In the genomic region with DNA sequence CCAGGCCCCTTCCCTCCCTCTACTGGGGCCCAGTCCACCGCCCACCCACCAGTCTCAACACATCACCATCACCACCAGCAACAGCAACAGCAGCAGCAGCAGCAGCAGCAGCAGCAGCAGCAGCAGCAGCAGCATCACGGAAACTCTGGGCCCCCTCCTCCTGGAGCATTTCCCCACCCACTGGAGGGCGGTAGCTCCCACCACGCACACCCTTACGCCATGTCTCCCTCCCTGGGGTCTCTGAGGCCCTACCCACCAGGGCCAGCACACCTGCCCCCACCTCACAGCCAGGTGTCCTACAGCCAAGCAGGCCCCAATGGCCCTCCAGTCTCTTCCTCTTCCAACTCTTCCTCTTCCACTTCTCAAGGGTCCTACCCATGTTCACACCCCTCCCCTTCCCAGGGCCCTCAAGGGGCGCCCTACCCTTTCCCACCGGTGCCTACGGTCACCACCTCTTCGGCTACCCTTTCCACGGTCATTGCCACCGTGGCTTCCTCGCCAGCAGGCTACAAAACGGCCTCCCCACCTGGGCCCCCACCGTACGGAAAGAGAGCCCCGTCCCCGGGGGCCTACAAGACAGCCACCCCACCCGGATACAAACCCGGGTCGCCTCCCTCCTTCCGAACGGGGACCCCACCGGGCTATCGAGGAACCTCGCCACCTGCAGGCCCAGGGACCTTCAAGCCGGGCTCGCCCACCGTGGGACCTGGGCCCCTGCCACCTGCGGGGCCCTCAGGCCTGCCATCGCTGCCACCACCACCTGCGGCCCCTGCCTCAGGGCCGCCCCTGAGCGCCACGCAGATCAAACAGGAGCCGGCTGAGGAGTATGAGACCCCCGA, we compare ENCODE assay signal across 1 cellular context.
TF ChIP-seq lines count a peak whose summit lies in the region.

No MANE protein-coding gene starts in this region.

TF ChIP-seq in HEK293, 187 proteins besides CTCF, POLR2A, EP300 and RAD21 (continued from another document and continues in another):
- TF ChIP-seq, protein P1, sequence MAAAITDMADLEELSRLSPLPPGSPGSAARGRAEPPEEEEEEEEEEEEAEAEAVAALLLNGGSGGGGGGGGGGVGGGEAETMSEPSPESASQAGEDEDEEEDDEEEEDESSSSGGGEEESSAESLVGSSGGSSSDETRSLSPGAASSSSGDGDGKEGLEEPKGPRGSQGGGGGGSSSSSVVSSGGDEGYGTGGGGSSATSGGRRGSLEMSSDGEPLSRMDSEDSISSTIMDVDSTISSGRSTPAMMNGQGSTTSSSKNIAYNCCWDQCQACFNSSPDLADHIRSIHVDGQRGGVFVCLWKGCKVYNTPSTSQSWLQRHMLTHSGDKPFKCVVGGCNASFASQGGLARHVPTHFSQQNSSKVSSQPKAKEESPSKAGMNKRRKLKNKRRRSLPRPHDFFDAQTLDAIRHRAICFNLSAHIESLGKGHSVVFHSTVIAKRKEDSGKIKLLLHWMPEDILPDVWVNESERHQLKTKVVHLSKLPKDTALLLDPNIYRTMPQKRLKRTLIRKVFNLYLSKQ (tag by site-specific recombination; IDR thresholded peaks at IDR 0.05; ENCODE audit: borderline replicate concordance), result no peak
- TF ChIP-seq ZNF354C (tag by site-specific recombination; IDR thresholded peaks at IDR 0.05; ENCODE audit: borderline replicate concordance, low read depth) (no peak), ZBTB8A (tag by site-specific recombination; IDR thresholded peaks at IDR 0.05) (peak; percentile 57), ZBTB48 (tag by site-specific recombination; IDR thresholded peaks at IDR 0.05) (0 out of 2 replicates have a peak, but pooled peaks have one; percentile 42), WT1 (tag by site-specific recombination; IDR thresholded peaks at IDR 0.05) (peak; percentile 46), ZBTB1 (tag by site-specific recombination; IDR thresholded peaks at IDR 0.05) (0 out of 2 replicates have a peak, but pooled peaks have one; percentile 9), ZBTB20 (tag by site-specific recombination; IDR thresholded peaks at IDR 0.05) (peak; percentile 35; the same call in 1 of the 2 replicates), ZNF423 (tag by site-specific recombination; IDR thresholded peaks at IDR 0.05) (no peak), ZNF138 (tag by site-specific recombination; IDR thresholded peaks at IDR 0.05; ENCODE audit: borderline replicate concordance) (no peak), ZNF837 (tag by site-specific recombination; IDR thresholded peaks at IDR 0.05) (no peak), ZNF792 (tag by site-specific recombination; IDR thresholded peaks at IDR 0.05) (peak; percentile 45; the same call in 1 of the 2 replicates), HOXC10 (CRISPR knock-in tag; IDR thresholded peaks at IDR 0.05) (no peak), TRIM28 (IDR thresholded peaks at IDR 0.05; ENCODE audit: borderline replicate concordance, low read length) (no peak), ZNF521 (tag by site-specific recombination; IDR thresholded peaks at IDR 0.05) (no peak), ZNF776 (tag by site-specific recombination; IDR thresholded peaks at IDR 0.05; ENCODE audit: borderline replicate concordance) (no peak), REPIN1 (tag by site-specific recombination; IDR thresholded peaks at IDR 0.05; ENCODE audit: low read depth) (no peak), ZNF239 (tag by site-specific recombination; IDR thresholded peaks at IDR 0.05) (no peak), ZNF660 (tag by site-specific recombination; IDR thresholded peaks at IDR 0.05) (no peak), ZNF366 (tag by site-specific recombination; conservative IDR thresholded peaks at IDR 0.05) (no peak), MEIS1 (CRISPR knock-in tag; IDR thresholded peaks at IDR 0.05; ENCODE audit: borderline replicate concordance) (no peak), ZFP37 (tag by site-specific recombination; IDR thresholded peaks at IDR 0.05) (no peak), ZNF140 (tag by site-specific recombination; IDR thresholded peaks at IDR 0.05) (no peak), ZEB2 (tag by site-specific recombination; IDR thresholded peaks at IDR 0.05) (peak; percentile 93), SP2 (tag by site-specific recombination; IDR thresholded peaks at IDR 0.05) (peak; percentile 84)
- TF ChIP-seq, protein P2, sequence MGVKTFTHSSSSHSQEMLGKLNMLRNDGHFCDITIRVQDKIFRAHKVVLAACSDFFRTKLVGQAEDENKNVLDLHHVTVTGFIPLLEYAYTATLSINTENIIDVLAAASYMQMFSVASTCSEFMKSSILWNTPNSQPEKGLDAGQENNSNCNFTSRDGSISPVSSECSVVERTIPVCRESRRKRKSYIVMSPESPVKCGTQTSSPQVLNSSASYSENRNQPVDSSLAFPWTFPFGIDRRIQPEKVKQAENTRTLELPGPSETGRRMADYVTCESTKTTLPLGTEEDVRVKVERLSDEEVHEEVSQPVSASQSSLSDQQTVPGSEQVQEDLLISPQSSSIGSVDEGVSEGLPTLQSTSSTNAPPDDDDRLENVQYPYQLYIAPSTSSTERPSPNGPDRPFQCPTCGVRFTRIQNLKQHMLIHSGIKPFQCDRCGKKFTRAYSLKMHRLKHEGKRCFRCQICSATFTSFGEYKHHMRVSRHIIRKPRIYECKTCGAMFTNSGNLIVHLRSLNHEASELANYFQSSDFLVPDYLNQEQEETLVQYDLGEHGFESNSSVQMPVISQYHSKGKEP (tag by site-specific recombination; IDR thresholded peaks at IDR 0.05), result peak; percentile 100
- TF ChIP-seq, protein P3, sequence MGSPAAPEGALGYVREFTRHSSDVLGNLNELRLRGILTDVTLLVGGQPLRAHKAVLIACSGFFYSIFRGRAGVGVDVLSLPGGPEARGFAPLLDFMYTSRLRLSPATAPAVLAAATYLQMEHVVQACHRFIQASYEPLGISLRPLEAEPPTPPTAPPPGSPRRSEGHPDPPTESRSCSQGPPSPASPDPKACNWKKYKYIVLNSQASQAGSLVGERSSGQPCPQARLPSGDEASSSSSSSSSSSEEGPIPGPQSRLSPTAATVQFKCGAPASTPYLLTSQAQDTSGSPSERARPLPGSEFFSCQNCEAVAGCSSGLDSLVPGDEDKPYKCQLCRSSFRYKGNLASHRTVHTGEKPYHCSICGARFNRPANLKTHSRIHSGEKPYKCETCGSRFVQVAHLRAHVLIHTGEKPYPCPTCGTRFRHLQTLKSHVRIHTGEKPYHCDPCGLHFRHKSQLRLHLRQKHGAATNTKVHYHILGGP (tag by site-specific recombination; IDR thresholded peaks at IDR 0.05), result no peak
- TF ChIP-seq, protein P4, sequence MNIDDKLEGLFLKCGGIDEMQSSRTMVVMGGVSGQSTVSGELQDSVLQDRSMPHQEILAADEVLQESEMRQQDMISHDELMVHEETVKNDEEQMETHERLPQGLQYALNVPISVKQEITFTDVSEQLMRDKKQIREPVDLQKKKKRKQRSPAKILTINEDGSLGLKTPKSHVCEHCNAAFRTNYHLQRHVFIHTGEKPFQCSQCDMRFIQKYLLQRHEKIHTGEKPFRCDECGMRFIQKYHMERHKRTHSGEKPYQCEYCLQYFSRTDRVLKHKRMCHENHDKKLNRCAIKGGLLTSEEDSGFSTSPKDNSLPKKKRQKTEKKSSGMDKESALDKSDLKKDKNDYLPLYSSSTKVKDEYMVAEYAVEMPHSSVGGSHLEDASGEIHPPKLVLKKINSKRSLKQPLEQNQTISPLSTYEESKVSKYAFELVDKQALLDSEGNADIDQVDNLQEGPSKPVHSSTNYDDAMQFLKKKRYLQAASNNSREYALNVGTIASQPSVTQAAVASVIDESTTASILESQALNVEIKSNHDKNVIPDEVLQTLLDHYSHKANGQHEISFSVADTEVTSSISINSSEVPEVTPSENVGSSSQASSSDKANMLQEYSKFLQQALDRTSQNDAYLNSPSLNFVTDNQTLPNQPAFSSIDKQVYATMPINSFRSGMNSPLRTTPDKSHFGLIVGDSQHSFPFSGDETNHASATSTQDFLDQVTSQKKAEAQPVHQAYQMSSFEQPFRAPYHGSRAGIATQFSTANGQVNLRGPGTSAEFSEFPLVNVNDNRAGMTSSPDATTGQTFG (tag by site-specific recombination; IDR thresholded peaks at IDR 0.05; ENCODE audit: borderline replicate concordance), result 0 out of 2 replicates have a peak, but pooled peaks have one; percentile 61
- TF ChIP-seq, protein P5, sequence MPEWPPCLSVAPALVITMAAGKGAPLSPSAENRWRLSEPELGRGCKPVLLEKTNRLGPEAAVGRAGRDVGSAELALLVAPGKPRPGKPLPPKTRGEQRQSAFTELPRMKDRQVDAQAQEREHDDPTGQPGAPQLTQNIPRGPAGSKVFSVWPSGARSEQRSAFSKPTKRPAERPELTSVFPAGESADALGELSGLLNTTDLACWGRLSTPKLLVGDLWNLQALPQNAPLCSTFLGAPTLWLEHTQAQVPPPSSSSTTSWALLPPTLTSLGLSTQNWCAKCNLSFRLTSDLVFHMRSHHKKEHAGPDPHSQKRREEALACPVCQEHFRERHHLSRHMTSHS (tag by site-specific recombination; IDR thresholded peaks at IDR 0.05), result no peak
- TF ChIP-seq, protein P6, sequence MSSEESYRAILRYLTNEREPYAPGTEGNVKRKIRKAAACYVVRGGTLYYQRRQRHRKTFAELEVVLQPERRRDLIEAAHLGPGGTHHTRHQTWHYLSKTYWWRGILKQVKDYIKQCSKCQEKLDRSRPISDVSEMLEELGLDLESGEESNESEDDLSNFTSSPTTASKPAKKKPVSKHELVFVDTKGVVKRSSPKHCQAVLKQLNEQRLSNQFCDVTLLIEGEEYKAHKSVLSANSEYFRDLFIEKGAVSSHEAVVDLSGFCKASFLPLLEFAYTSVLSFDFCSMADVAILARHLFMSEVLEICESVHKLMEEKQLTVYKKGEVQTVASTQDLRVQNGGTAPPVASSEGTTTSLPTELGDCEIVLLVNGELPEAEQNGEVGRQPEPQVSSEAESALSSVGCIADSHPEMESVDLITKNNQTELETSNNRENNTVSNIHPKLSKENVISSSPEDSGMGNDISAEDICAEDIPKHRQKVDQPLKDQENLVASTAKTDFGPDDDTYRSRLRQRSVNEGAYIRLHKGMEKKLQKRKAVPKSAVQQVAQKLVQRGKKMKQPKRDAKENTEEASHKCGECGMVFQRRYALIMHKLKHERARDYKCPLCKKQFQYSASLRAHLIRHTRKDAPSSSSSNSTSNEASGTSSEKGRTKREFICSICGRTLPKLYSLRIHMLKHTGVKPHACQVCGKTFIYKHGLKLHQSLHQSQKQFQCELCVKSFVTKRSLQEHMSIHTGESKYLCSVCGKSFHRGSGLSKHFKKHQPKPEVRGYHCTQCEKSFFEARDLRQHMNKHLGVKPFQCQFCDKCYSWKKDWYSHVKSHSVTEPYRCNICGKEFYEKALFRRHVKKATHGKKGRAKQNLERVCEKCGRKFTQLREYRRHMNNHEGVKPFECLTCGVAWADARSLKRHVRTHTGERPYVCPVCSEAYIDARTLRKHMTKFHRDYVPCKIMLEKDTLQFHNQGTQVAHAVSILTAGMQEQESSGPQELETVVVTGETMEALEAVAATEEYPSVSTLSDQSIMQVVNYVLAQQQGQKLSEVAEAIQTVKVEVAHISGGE (tag by site-specific recombination; conservative IDR thresholded peaks at IDR 0.05; ENCODE audit: low read depth), result no peak; the same call in 1 of the 2 replicates
- TF ChIP-seq, protein P7, sequence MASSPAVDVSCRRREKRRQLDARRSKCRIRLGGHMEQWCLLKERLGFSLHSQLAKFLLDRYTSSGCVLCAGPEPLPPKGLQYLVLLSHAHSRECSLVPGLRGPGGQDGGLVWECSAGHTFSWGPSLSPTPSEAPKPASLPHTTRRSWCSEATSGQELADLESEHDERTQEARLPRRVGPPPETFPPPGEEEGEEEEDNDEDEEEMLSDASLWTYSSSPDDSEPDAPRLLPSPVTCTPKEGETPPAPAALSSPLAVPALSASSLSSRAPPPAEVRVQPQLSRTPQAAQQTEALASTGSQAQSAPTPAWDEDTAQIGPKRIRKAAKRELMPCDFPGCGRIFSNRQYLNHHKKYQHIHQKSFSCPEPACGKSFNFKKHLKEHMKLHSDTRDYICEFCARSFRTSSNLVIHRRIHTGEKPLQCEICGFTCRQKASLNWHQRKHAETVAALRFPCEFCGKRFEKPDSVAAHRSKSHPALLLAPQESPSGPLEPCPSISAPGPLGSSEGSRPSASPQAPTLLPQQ (tag by site-specific recombination; IDR thresholded peaks at IDR 0.05), result no peak
- TF ChIP-seq, protein P8, sequence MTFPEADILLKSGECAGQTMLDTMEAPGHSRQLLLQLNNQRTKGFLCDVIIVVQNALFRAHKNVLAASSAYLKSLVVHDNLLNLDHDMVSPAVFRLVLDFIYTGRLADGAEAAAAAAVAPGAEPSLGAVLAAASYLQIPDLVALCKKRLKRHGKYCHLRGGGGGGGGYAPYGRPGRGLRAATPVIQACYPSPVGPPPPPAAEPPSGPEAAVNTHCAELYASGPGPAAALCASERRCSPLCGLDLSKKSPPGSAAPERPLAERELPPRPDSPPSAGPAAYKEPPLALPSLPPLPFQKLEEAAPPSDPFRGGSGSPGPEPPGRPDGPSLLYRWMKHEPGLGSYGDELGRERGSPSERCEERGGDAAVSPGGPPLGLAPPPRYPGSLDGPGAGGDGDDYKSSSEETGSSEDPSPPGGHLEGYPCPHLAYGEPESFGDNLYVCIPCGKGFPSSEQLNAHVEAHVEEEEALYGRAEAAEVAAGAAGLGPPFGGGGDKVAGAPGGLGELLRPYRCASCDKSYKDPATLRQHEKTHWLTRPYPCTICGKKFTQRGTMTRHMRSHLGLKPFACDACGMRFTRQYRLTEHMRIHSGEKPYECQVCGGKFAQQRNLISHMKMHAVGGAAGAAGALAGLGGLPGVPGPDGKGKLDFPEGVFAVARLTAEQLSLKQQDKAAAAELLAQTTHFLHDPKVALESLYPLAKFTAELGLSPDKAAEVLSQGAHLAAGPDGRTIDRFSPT (tag by site-specific recombination; IDR thresholded peaks at IDR 0.05), result peak; percentile 29; the same call in 1 of the 2 replicates
- TF ChIP-seq, protein P9, sequence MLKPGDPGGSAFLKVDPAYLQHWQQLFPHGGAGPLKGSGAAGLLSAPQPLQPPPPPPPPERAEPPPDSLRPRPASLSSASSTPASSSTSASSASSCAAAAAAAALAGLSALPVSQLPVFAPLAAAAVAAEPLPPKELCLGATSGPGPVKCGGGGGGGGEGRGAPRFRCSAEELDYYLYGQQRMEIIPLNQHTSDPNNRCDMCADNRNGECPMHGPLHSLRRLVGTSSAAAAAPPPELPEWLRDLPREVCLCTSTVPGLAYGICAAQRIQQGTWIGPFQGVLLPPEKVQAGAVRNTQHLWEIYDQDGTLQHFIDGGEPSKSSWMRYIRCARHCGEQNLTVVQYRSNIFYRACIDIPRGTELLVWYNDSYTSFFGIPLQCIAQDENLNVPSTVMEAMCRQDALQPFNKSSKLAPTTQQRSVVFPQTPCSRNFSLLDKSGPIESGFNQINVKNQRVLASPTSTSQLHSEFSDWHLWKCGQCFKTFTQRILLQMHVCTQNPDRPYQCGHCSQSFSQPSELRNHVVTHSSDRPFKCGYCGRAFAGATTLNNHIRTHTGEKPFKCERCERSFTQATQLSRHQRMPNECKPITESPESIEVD (tag by site-specific recombination; IDR thresholded peaks at IDR 0.05), result no peak
